In the genomic region with DNA sequence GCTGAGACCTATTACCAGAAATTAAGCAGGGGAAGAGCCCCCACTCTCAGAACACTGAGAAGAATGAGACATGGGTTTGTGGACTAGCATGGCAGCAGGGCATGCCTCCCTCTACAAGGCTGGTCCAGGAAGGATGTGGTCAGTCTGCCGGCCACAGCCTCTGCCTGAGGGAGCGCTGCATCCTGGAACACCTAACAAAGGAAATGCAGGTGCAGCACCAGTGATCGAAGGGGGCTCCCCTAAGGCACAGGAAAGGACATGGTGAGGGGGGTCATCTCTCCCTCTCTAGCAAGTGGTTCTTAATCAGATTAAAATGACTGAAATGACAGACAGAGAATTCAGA, we compare ENCODE assay signal across 9 cellular contexts. TPM values are rescaled to one million over a fixed set of nuclear protein-coding genes. Genes with fewer than 3 reads are reported as not detected.
DNase-seq lines count a peak whose midpoint lies in the region; ATAC-seq and TF ChIP-seq lines count a peak whose summit lies in the region.
"Had no signal": no experiment of that assay in that cellular context is flagged by ENCODE, and none has a peak within 500 bp of the region (broad histone marks: within the 10 kb centered on the region; RNA-seq: fewer than 3 reads in every experiment).

No MANE protein-coding gene starts in this region.

- no peak overlapping the region for H3K27ac Mint-ChIP-seq in T-helper 1 cell treated with Interleukin-12 subunit alpha and Interleukin-12 subunit beta and Interleukin-4 antibody, amounts not matched to agents 30 μg/mL and 1 μg/mL, for 36 hours

- H3K4me3 Mint-ChIP-seq in activated T-cell treated with anti-CD3 and anti-CD28 coated beads, Interleukin-2, amount 50 U/mL, for 4 hours: peak overlapping the region; percentile 30
- peak overlapping the region; percentile 15 for H3K4me3 Mint-ChIP-seq in T-helper 1 cell treated with Interleukin-12 subunit alpha and Interleukin-12 subunit beta and Interleukin-4 antibody, amounts not matched to agents 30 μg/mL and 1 μg/mL, for 36 hours

- TF ChIP-seq CTCF in left lung (IDR thresholded peaks at IDR 0.05): no peak

- no peak for DNase-seq in activated T-cell treated with anti-CD3 and anti-CD28 coated beads, Interleukin-2, amount 50 U/mL, for 4 hours
- DNase-seq in activated T-cell treated with anti-CD3 and anti-CD28 coated beads for 4 hours: no peak
- peak; percentile 29 for DNase-seq in stimulated activated CD8-positive, alpha-beta memory T cell treated with anti-CD3 and anti-CD28 coated beads, Interleukin-4, amount 100 ng/mL, for 48 hours
- no peak for DNase-seq in kidney tubule cell (ENCODE audit: low spot score)
- no peak for DNase-seq in left lung
- DNase-seq in GM19238 (ENCODE audit: insufficient read length, low spot score): no peak
- DNase-seq: left ventricle myocardium inferior had no signal

- H3K27me3 Mint-ChIP-seq in activated T-cell treated with anti-CD3 and anti-CD28 coated beads, Interleukin-2, amount 50 U/mL, for 4 hours (ENCODE audit: low read depth): no peaks in the 10 kb centered on the region
- peaks cover 16% of the 10 kb centered on the region for H3K27me3 Mint-ChIP-seq in T-helper 1 cell treated with Interleukin-12 subunit alpha and Interleukin-12 subunit beta and Interleukin-4 antibody, amounts not matched to agents 30 μg/mL and 1 μg/mL, for 36 hours (ENCODE audit: low read depth)

- intact Hi-C loops in left lung (cut with DNase I): no loop called here

- no peaks in the 10 kb centered on the region for H3K27me3 ChIP-seq in left lung

- H3K9me3 Mint-ChIP-seq in activated T-cell treated with anti-CD3 and anti-CD28 coated beads, Interleukin-2, amount 50 U/mL, for 4 hours: no peaks in the 10 kb centered on the region
- H3K9me3 Mint-ChIP-seq in T-helper 1 cell treated with Interleukin-12 subunit alpha and Interleukin-12 subunit beta and Interleukin-4 antibody, amounts not matched to agents 30 μg/mL and 1 μg/mL, for 36 hours: no peaks in the 10 kb centered on the region

- H3K9me3 ChIP-seq in left lung: no peaks in the 10 kb centered on the region
- H3K9me3 ChIP-seq: left ventricle myocardium inferior had no signal

- no peak overlapping the region for H3K27ac ChIP-seq in left lung
- H3K27ac ChIP-seq: left ventricle myocardium inferior had no signal

- peak in 1 of 2 donors; percentile 21 for ATAC-seq in activated T-cell treated with anti-CD3 and anti-CD28 coated beads, Interleukin-2, amount 50 U/mL, for 4 hours
- ATAC-seq in HG02798 (IDR thresholded peaks at IDR 0.05; ENCODE audit: poor library complexity, unreplicated experiment) (peak; percentile 74), left lung (no peak)

- H3K4me1 ChIP-seq in left lung: no peaks in the 10 kb centered on the region
- H3K4me1 ChIP-seq: left ventricle myocardium inferior had no signal

- H3K36me3 ChIP-seq in left lung: no peaks in the 10 kb centered on the region
- H3K36me3 ChIP-seq: left ventricle myocardium inferior had no signal

- H3K4me3 ChIP-seq in left lung: no peak overlapping the region
- H3K4me3 ChIP-seq: left ventricle myocardium inferior had no signal

- H3K4me1 Mint-ChIP-seq in activated T-cell treated with anti-CD3 and anti-CD28 coated beads, Interleukin-2, amount 50 U/mL, for 4 hours (ENCODE audit: low read depth): peaks cover 21% of the 10 kb centered on the region
- H3K4me1 Mint-ChIP-seq in T-helper 1 cell treated with Interleukin-12 subunit alpha and Interleukin-12 subunit beta and Interleukin-4 antibody, amounts not matched to agents 30 μg/mL and 1 μg/mL, for 36 hours (ENCODE audit: low read depth): peaks cover 15% of the 10 kb centered on the region

- H3K36me3 Mint-ChIP-seq in activated T-cell treated with anti-CD3 and anti-CD28 coated beads, Interleukin-2, amount 50 U/mL, for 4 hours (ENCODE audit: insufficient read depth): no peaks in the 10 kb centered on the region
- no peaks in the 10 kb centered on the region for H3K36me3 Mint-ChIP-seq in T-helper 1 cell treated with Interleukin-12 subunit alpha and Interleukin-12 subunit beta and Interleukin-4 antibody, amounts not matched to agents 30 μg/mL and 1 μg/mL, for 36 hours (ENCODE audit: low read depth)

RNA-seq across cellular contexts. Expression of gene ARL14EP, which starts 40.6 kb away (rescaled TPM):
- total RNA-seq in activated T-cell treated with anti-CD3 and anti-CD28 coated beads, Interleukin-2, amount 50 U/mL, for 4 hours: 10 to 100 TPM; 25.4 to 32.5 (median 30.8) TPM
- total RNA-seq in left lung: 10 to 100 TPM; 20.1 to 20.7 TPM

RNA-seq across cellular contexts. Expression of gene FSHB, which starts 51.4 kb away (rescaled TPM):
- not detected for total RNA-seq in activated T-cell treated with anti-CD3 and anti-CD28 coated beads, Interleukin-2, amount 50 U/mL, for 4 hours
- not detected for total RNA-seq in left lung
- total RNA-seq: left ventricle myocardium inferior had no signal
